In genomic region chr15:66408254-66408653, GRCh38 we compare ENCODE assay signal across 16 cellular contexts. TPM values are rescaled to one million over a fixed set of nuclear protein-coding genes. Genes with fewer than 3 reads are reported as not detected.
DNase-seq lines count a peak whose midpoint lies in the region; TF ChIP-seq lines count a peak whose summit lies in the region.
"Had no signal": no experiment of that assay in that cellular context is flagged by ENCODE, and none has a peak within 500 bp of the region (broad histone marks: within the 10 kb centered on the region; RNA-seq: fewer than 3 reads in every experiment).

No MANE protein-coding gene starts in this region.

- H3K9me3 Mint-ChIP-seq in activated naive CD8-positive, alpha-beta T cell (ENCODE audit: low read depth) = no peaks in the 10 kb centered on the region
- H3K9me3 Mint-ChIP-seq in activated naive CD8-positive, alpha-beta T cell treated with anti-CD3 and anti-CD28 coated beads for 36 hours = peaks cover 2% of the 10 kb centered on the region
- H3K9me3 Mint-ChIP-seq in glutamatergic neuron (ENCODE audit: unreplicated experiment) = no peaks in the 10 kb centered on the region

- no peaks in the 10 kb centered on the region for H3K27me3 Mint-ChIP-seq in activated naive CD8-positive, alpha-beta T cell
- H3K27me3 Mint-ChIP-seq in activated naive CD8-positive, alpha-beta T cell treated with anti-CD3 and anti-CD28 coated beads for 36 hours = no peaks in the 10 kb centered on the region
- no peaks in the 10 kb centered on the region for H3K27me3 Mint-ChIP-seq in glutamatergic neuron (ENCODE audit: unreplicated experiment)

- no peak for TF ChIP-seq EP300 in stomach (IDR thresholded peaks at IDR 0.05)

- DNase-seq in activated naive CD8-positive, alpha-beta T cell treated with anti-CD3 and anti-CD28 coated beads for 36 hours = no peak
- DNase-seq in WERI-Rb-1 (peak; percentile 11), glutamatergic neuron (no peak), stomach (no peak), G401 (ENCODE audit: low spot score) (no peak)
- no peak for DNase-seq in activated CD8-positive, alpha-beta memory T cell treated with anti-CD3 and anti-CD28 coated beads for 24 hours
- DNase-seq: GF-D8, NCI-H1417, NCI-H187 treated with DMSO at 0.1 percent for 48 hours, NCI-H345, NCI-H526 treated with DMSO at 0.1 percent for 48 hours, PC-3 had no signal

- H3K4me1 ChIP-seq in stomach = peaks cover 7 to 76% (median 28%) of the 10 kb centered on the region in 4 donors

- H3K27ac ChIP-seq in WERI-Rb-1 (no peak overlapping the region), stomach (no peak overlapping the region)
- H3K27ac ChIP-seq: A549, RWPE1 had no signal

- no peak for TF ChIP-seq POLR2A in stomach (IDR thresholded peaks at IDR 0.05)

- H3K4me3 Mint-ChIP-seq in activated naive CD8-positive, alpha-beta T cell = no peak overlapping the region
- no peak overlapping the region for H3K4me3 Mint-ChIP-seq in activated naive CD8-positive, alpha-beta T cell treated with anti-CD3 and anti-CD28 coated beads for 36 hours
- peak overlapping the region; percentile 8 for H3K4me3 Mint-ChIP-seq in glutamatergic neuron (ENCODE audit: unreplicated experiment)
- H3K4me3 Mint-ChIP-seq: GM23338 had no signal

- in situ Hi-C loops in G401 (cut with HindIII; ENCODE audit: low sequenced_read_pairs) = no loop called here

- intact Hi-C loops in stomach (cut with DNase I; ENCODE audit: low total_unique reads) = no loop called here

- peaks cover 87% of the 10 kb centered on the region for H3K4me1 Mint-ChIP-seq in activated naive CD8-positive, alpha-beta T cell (ENCODE audit: low read depth)
- H3K4me1 Mint-ChIP-seq in activated naive CD8-positive, alpha-beta T cell treated with anti-CD3 and anti-CD28 coated beads for 36 hours = peaks cover 77% of the 10 kb centered on the region
- H3K4me1 Mint-ChIP-seq in glutamatergic neuron (ENCODE audit: low read depth, unreplicated experiment) = peaks cover 40% of the 10 kb centered on the region

- H3K9me3 ChIP-seq in WERI-Rb-1 (ENCODE audit: severe bottlenecking) = no peaks in the 10 kb centered on the region
- H3K9me3 ChIP-seq in stomach = no peaks in the 10 kb centered on the region
- H3K9me3 ChIP-seq: A549 had no signal

- H3K27ac Mint-ChIP-seq in activated naive CD8-positive, alpha-beta T cell = peak overlapping the region; percentile 13
- no peak overlapping the region for H3K27ac Mint-ChIP-seq in activated naive CD8-positive, alpha-beta T cell treated with anti-CD3 and anti-CD28 coated beads for 36 hours
- peak overlapping the region; percentile 40 for H3K27ac Mint-ChIP-seq in glutamatergic neuron (ENCODE audit: unreplicated experiment)

- no peak for TF ChIP-seq CTCF in WERI-Rb-1 (IDR thresholded peaks at IDR 0.05; ENCODE audit: low read depth, low read length)
- no peak for TF ChIP-seq CTCF in glutamatergic neuron (IDR thresholded peaks at IDR 0.05; ENCODE audit: partially characterized antibody, unreplicated experiment)
- TF ChIP-seq CTCF in stomach (IDR thresholded peaks at IDR 0.05) = no peak

- H3K27me3 ChIP-seq in WERI-Rb-1 (ENCODE audit: insufficient read depth, low read depth, severe bottlenecking) = no peaks in the 10 kb centered on the region
- H3K27me3 ChIP-seq in stomach = no peaks in the 10 kb centered on the region

- 89 to 94% (median 94%) methylated on average over 4 of the region's 4 CpGs for WGBS in stomach, 5 donors

- no peaks in the 10 kb centered on the region; the same call in 1 of the 2 replicates for H3K36me3 ChIP-seq in WERI-Rb-1
- no peaks in the 10 kb centered on the region for H3K36me3 ChIP-seq in stomach

- H3K36me3 Mint-ChIP-seq in activated naive CD8-positive, alpha-beta T cell = peaks cover 4% of the 10 kb centered on the region
- peaks cover 48% of the 10 kb centered on the region for H3K36me3 Mint-ChIP-seq in activated naive CD8-positive, alpha-beta T cell treated with anti-CD3 and anti-CD28 coated beads for 36 hours
- H3K36me3 Mint-ChIP-seq in glutamatergic neuron (ENCODE audit: unreplicated experiment) = no peaks in the 10 kb centered on the region

- no peak overlapping the region for H3K4me3 ChIP-seq in WERI-Rb-1 (ENCODE audit: low read depth, low read length)
- no peak overlapping the region for H3K4me3 ChIP-seq in stomach
- H3K4me3 ChIP-seq: A549, GM23338 had no signal

RNA-seq across cellular contexts. Expression of gene MAP2K1, which starts 21.5 kb away (rescaled TPM):
- 100 to 1,000 TPM; 103 to 108 TPM for total RNA-seq in activated naive CD8-positive, alpha-beta T cell treated with anti-CD3 and anti-CD28 coated beads for 36 hours
- total RNA-seq in glutamatergic neuron (ENCODE audit: unreplicated experiment) (27.3 TPM), stomach (100 to 1,000 TPM in 1 of 5 donors, 10 to 100 TPM in 4; 21.9 to 123 (median 35.0) TPM)
- 10 to 100 TPM; 20.1 to 24.6 (median 23.9) TPM for polyA plus RNA-seq in stomach
- 5.3 and 13.9 TPM in 2 replicates for total RNA-seq in G401 (2014; rRNA removed; shearing (Covaris generic))

RNA-seq across cellular contexts. Expression of gene TIPIN, which starts 51.8 kb away (rescaled TPM):
- 10 to 100 TPM; 78.4 to 78.7 TPM for total RNA-seq in activated naive CD8-positive, alpha-beta T cell treated with anti-CD3 and anti-CD28 coated beads for 36 hours
- total RNA-seq in glutamatergic neuron (ENCODE audit: unreplicated experiment) (5.8 TPM), stomach (10 to 100 TPM in 1 of 5 donors, 1 to 10 TPM in 3, not detected in 1; 2.3 to 13.8 (median 8.4) TPM)
- 1 to 10 TPM; 2.7 to 3.1 (median 2.9) TPM for polyA plus RNA-seq in stomach
- 19.3 and 44.8 TPM in 2 replicates for total RNA-seq in G401 (2014; rRNA removed; shearing (Covaris generic))
